In the genomic region with DNA sequence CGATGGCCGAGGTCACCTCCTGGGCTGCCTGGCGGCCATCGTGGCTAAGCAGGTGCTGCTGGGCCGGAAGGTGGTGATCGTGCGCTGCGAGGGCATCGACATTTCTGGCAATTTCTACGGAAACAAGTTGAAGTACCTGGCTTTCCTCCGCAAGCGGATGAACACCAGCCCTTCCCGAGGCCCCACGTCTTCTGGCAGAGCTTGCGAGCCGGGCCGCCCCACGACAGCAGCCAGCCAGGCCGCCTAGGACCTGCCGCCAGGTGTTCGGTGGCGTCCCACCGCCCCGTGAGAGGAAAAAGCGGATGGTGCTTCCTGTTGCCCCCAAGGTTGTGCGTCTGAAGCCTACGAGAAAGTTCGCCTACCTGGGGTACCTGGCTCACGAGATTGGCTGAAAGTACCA, we compare ENCODE assay signal across 35 cellular contexts.
"Had no signal": no experiment of that assay in that cellular context is flagged by ENCODE, and none has a peak within 500 bp of the region (broad histone marks: within the 10 kb centered on the region; RNA-seq: fewer than 3 reads in every experiment).

No MANE protein-coding gene starts in this region.

- H3K4me3 ChIP-seq: MG63 had no signal

- DNase-seq: Kasumi-1, MG63, MM.1S, MV-4-11, NCI-H1048, NCI-H1092, NCI-H1092 treated with DMSO at 0.1 percent for 48 hours, NCI-H1105, NCI-H1105 treated with DMSO at 0.1 percent for 48 hours, NCI-H1417, NCI-H1417 treated with DMSO at 0.1 percent for 48 hours, NCI-H1436, NCI-H1436 treated with DMSO at 0.1 percent for 48 hours, NCI-H146, NCI-H1694, NCI-H1694 treated with DMSO at 0.1 percent for 48 hours, NCI-H187, NCI-H187 treated with DMSO at 0.1 percent for 48 hours, NCI-H1930, NCI-H2029, NCI-H2029 treated with DMSO at 0.1 percent for 48 hours, NCI-H2081, NCI-H2081 treated with DMSO at 0.1 percent for 48 hours, NCI-H2107, NCI-H2171, NCI-H2227 treated with DMSO at 0.1 percent for 48 hours, NCI-H226, NCI-H345, NCI-H446, NCI-H446 treated with DMSO at 0.1 percent for 48 hours, NCI-H510A, NCI-H510A treated with DMSO at 0.1 percent for 48 hours, NCI-H524, NCI-H524 treated with DMSO at 0.1 percent for 48 hours, NCI-H526 had no signal

- H3K36me3 ChIP-seq: MG63 had no signal

- H3K27me3 ChIP-seq: MG63 had no signal

- H3K9me3 ChIP-seq: MG63 had no signal
